11 cellular contexts compared by ENCODE assay signal in genomic region chr12:3453947-3454675, GRCh38. TPM values are rescaled to one million over a fixed set of nuclear protein-coding genes. Genes with fewer than 3 reads are reported as not detected.
DNase-seq lines count a peak whose midpoint lies in the region; ATAC-seq and TF ChIP-seq lines count a peak whose summit lies in the region.
"Had no signal": no experiment of that assay in that cellular context is flagged by ENCODE, and none has a peak within 500 bp of the region (broad histone marks: within the 10 kb centered on the region; RNA-seq: fewer than 3 reads in every experiment).

No MANE protein-coding gene starts in this region.

- H3K4me3 ChIP-seq in epithelial cell of proximal tubule (ENCODE audit: low read depth, low read length), result peak overlapping the region; percentile 11
- no peak overlapping the region for H3K4me3 ChIP-seq in skeletal muscle cell (ENCODE audit: low read depth, low read length)
- H3K4me3 ChIP-seq: lung had no signal

- no peak for TF ChIP-seq CTCF in epithelial cell of proximal tubule (conservative IDR thresholded peaks at IDR 0.05; ENCODE audit: low read depth, low read length)

- H3K9ac ChIP-seq in ES-I3 (ENCODE audit: low read depth, low read length), result peak overlapping the region; percentile 8; the same call in 1 of the 2 replicates

- peak; percentile 29 for DNase-seq in NCI-H2107 (lab: John Stamatoyannopoulos, UW)
- peak; percentile 31 for DNase-seq in epithelial cell of proximal tubule (ENCODE audit: low read depth)
- DNase-seq in skeletal muscle cell (ENCODE audit: low read depth), result peak; percentile 12
- no peak for DNase-seq in UCSD-AML1 (lab: John Stamatoyannopoulos, UW; ENCODE audit: unreplicated experiment)
- no peak for DNase-seq in left ventricle myocardium superior
- DNase-seq: NCI-H2171 had no signal

- peaks cover 9% of the 10 kb centered on the region for H3K4me1 ChIP-seq in ES-I3 (ENCODE audit: insufficient read depth, low read length)

- intact Hi-C loops in left ventricle myocardium superior (cut with micrococcal nuclease), result no loop called here

- H3K36me3 ChIP-seq in ES-I3 (ENCODE audit: insufficient read depth, low read length), result no peaks in the 10 kb centered on the region

- ATAC-seq in GM21786 (IDR thresholded peaks at IDR 0.05; ENCODE audit: unreplicated experiment) (no peak), left ventricle myocardium superior (no peak)
- ATAC-seq in activated CD4-positive, CD25-positive, alpha-beta regulatory T cell treated with anti-CD3 and anti-CD28 coated beads, Interleukin-2, amount 50 U/mL, for 24 hours, result no peak

- no peaks in the 10 kb centered on the region for H3K9me3 ChIP-seq in ES-I3 (ENCODE audit: control insufficient read depth, insufficient read depth, low read length)

RNA-seq across cellular contexts. Expression of gene PRMT8, which starts 36.9 kb away (rescaled TPM):
- total RNA-seq in epithelial cell of proximal tubule (not detected in 2 replicates), left ventricle myocardium superior (not detected)
- total RNA-seq: activated T-helper 2 cell treated with anti-CD3 and anti-CD28 coated beads, Interferon-gamma antibody, Interleukin-2, Interleukin-4, amounts not matched to agents 10 μg/mL and 5 μg/mL and 100 μg/mL, durations not matched to agents 14 hours and 24 hours and 36 hours had no signal

Comparison
In these comparisons a context has a peak if more than half of its experiments do, and no peak if none do; other contexts are left out.
1. DNase-seq: peak in NCI-H2107 (single experiment), epithelial cell of proximal tubule (single experiment) and skeletal muscle cell (single experiment); none in UCSD-AML1 (single experiment) and left ventricle myocardium superior (single experiment).